Comparison of ENCODE assay signal across 8 cellular contexts in the genomic region with DNA sequence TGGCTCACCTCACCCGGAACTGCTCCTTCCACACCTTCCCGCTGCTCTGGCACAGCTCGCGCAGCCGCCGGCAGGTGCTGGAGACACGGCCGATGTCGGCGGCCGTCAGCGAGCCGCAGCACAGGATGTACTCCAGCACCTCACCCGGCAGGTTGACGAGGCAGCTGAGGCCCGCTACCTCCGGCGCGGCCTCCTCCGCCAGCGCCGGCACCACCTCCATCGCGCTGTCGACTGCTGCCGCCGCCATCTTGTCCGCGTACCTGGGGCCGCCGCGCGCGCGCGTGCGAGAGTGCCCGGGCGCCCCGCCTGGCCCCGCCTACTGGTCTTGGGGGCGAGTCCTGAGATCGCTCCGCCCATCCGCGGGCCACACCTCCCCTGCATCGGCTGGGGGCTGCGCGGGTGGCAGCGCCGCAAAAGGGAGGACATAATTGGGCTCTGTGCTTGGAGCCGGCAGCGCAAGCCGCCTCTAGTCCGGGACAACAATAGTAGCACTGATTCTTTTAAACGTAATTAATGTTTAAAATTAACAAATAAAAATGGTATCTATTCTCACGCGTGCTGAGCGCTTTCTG. TPM values are rescaled to one million over a fixed set of nuclear protein-coding genes. Genes with fewer than 3 reads are reported as not detected.
DNase-seq lines count a peak whose midpoint lies in the region; ATAC-seq, FAIRE-seq and TF ChIP-seq lines count a peak whose summit lies in the region.

Gene FBXO21 (minus strand): TSS at position 261 of the 572 bp plus-strand sequence. CDS start 14 bp downstream, at position 247.

- H3K4me3 ChIP-seq in epithelial cell of proximal tubule (ENCODE audit: low read depth, low read length): peak within 1 kb of the TSS; percentile 90
- peak within 1 kb of the TSS; percentile 83 to 87 for H3K4me3 ChIP-seq in mucosa of rectum (ENCODE audit: low read length in 2 of 2)

- FAIRE-seq in D721Med (lab: Jason Lieb, UNC): no peak

- DNase-seq in D721Med (ENCODE audit: insufficient read length, low spot score): peak; percentile 90
- DNase-seq in HuH-7.5 (ENCODE audit: low spot score): peak; percentile 89
- peak; percentile 88 for DNase-seq in OCI-M1 (lab: John Stamatoyannopoulos, UW)
- peak; percentile 92 for DNase-seq in activated T-cell treated with anti-CD3 and anti-CD28 coated beads for 48 hours (ENCODE audit: low read depth)
- no peak for DNase-seq in epithelial cell of proximal tubule (ENCODE audit: low read depth)
- DNase-seq in stimulated activated CD8-positive, alpha-beta memory T cell treated with anti-CD3 and anti-CD28 coated beads, Interleukin-4, amount 100 ng/mL, for 4 hours (ENCODE audit: low read depth in 2 of 2, low spot score in 1 of 2): peak; percentile 89 to 91

- no peaks in the 10 kb centered on the region for H3K9me3 ChIP-seq in mucosa of rectum (ENCODE audit: control insufficient read depth in 2 of 2, low read length in 2 of 2)

- no peak for TF ChIP-seq CTCF in D721Med (IDR thresholded peaks at IDR 0.05; ENCODE audit: insufficient read depth, missing control alignments)
- TF ChIP-seq CTCF in epithelial cell of proximal tubule (conservative IDR thresholded peaks at IDR 0.05; ENCODE audit: low read depth, low read length): no peak

- H3K27ac ChIP-seq in mucosa of rectum (ENCODE audit: low read depth in 2 of 2, low read length in 2 of 2): peak within 1 kb of the TSS; percentile 38 to 52

- H3K4me1 ChIP-seq in mucosa of rectum (ENCODE audit: control insufficient read depth in 2 of 2, insufficient read depth in 2 of 2, low read length in 2 of 2): peaks cover 5 to 7% of the 10 kb centered on the region in 2 donors

- peak within 1 kb of the TSS; percentile 79 to 82 for H3K9ac ChIP-seq in mucosa of rectum (ENCODE audit: low read depth in 1 of 2, low read length in 2 of 2)

- no peaks in the 10 kb centered on the region for H3K27me3 ChIP-seq in mucosa of rectum (ENCODE audit: control insufficient read depth in 2 of 2, insufficient read depth in 2 of 2, low read length in 2 of 2)

- ATAC-seq in GM21526 (IDR thresholded peaks at IDR 0.05; ENCODE audit: low FRiP score, unreplicated experiment): peak; percentile 90

- peaks cover 0 to 5% of the 10 kb centered on the region in 2 donors for H3K36me3 ChIP-seq in mucosa of rectum (ENCODE audit: control insufficient read depth in 2 of 2, insufficient read depth in 2 of 2, low read length in 2 of 2)

RNA-seq across cellular contexts. Expression of gene FBXO21, which starts in this region (rescaled TPM):
- 32.0 and 35.7 TPM in 2 replicates for total RNA-seq in epithelial cell of proximal tubule
